Comparison of ENCODE assay signal across 9 cellular contexts in genomic region chr12:53502331-53502730, GRCh38. TPM values are rescaled to one million over a fixed set of nuclear protein-coding genes. Genes with fewer than 3 reads are reported as not detected.
DNase-seq lines count a peak whose midpoint lies in the region; ATAC-seq and TF ChIP-seq lines count a peak whose summit lies in the region.
"Had no signal": no experiment of that assay in that cellular context is flagged by ENCODE, and none has a peak within 500 bp of the region (broad histone marks: within the 10 kb centered on the region; RNA-seq: fewer than 3 reads in every experiment).

No MANE protein-coding gene starts in this region.

- TF ChIP-seq CTCF in OCI-LY1 (IDR thresholded peaks at IDR 0.05; ENCODE audit: low read length): no peak
- TF ChIP-seq CTCF in osteoblast (IDR thresholded peaks at IDR 0.05; ENCODE audit: extremely low read depth, low read depth, low read length): no peak

- DNase-seq in CD8-positive, alpha-beta memory T cell: no peak
- peak; percentile 92 for DNase-seq in osteoblast (ENCODE audit: insufficient read length, low spot score, missing footprints)
- no peak for DNase-seq in NCI-H2107 treated with DMSO at 0.1 percent for 48 hours (lab: John Stamatoyannopoulos, UW; ENCODE audit: unreplicated experiment)
- no peak for DNase-seq in NAMALWA (ENCODE audit: low spot score)
- DNase-seq in aorta: no peak

- H3K27ac Mint-ChIP-seq in CD8-positive, alpha-beta memory T cell: peak overlapping the region in 5 of 8 donors; percentile 66 to 98 (median 95)

- no peaks in the 10 kb centered on the region for H3K9me3 ChIP-seq in CD8-positive, alpha-beta memory T cell (ENCODE audit: low read length)
- H3K9me3 ChIP-seq in OCI-LY1 (ENCODE audit: low read length) (no peaks in the 10 kb centered on the region), ectodermal cell (ENCODE audit: control insufficient read depth, low read length) (no peaks in the 10 kb centered on the region), osteoblast (ENCODE audit: low read depth, low read length) (no peaks in the 10 kb centered on the region), aorta (ENCODE audit: control insufficient read depth, low read length) (no peaks in the 10 kb centered on the region)

- POLR2A ChIA-PET in CD8-positive, alpha-beta memory T cell (lab: Charles Lee): no interaction called here

- peak overlapping the region in 5 of 7 donors; percentile 22 to 96 (median 94) for H3K4me3 Mint-ChIP-seq in CD8-positive, alpha-beta memory T cell

- H4K20me1 ChIP-seq in OCI-LY1 (ENCODE audit: insufficient read depth, low read length): no peaks in the 10 kb centered on the region
- peaks cover 3% of the 10 kb centered on the region for H4K20me1 ChIP-seq in osteoblast (ENCODE audit: insufficient read depth, low read length)

- peaks cover 0 to 43% (median 3%) of the 10 kb centered on the region in 3 donors for H3K36me3 Mint-ChIP-seq in CD8-positive, alpha-beta memory T cell

- H3K79me2 ChIP-seq in OCI-LY1 (ENCODE audit: insufficient read depth, low read length): peaks cover 7% of the 10 kb centered on the region; the same call in 1 of the 2 replicates
- H3K79me2 ChIP-seq in osteoblast (ENCODE audit: insufficient read depth, low read length): peaks cover 42% of the 10 kb centered on the region

- no peaks in the 10 kb centered on the region for H3F3A ChIP-seq in OCI-LY1 (ENCODE audit: insufficient read depth, low read length)

- H3K9me2 ChIP-seq in OCI-LY1 (ENCODE audit: low read depth, low read length): no peaks in the 10 kb centered on the region

- peaks cover 28 to 48% (median 37%) of the 10 kb centered on the region in 3 donors for H3K4me1 Mint-ChIP-seq in CD8-positive, alpha-beta memory T cell

- peak overlapping the region; percentile 66 for H3K4me3 ChIP-seq in CD8-positive, alpha-beta memory T cell (ENCODE audit: low read length)
- H3K4me3 ChIP-seq in OCI-LY1 (ENCODE audit: low read depth, low read length, poor library complexity, severe bottlenecking) (peak overlapping the region; percentile 80), ectodermal cell (ENCODE audit: insufficient read depth, low read depth, low read length) (peak overlapping the region; percentile 77), osteoblast (ENCODE audit: insufficient read depth, low read length) (peak overlapping the region; percentile 72), aorta (ENCODE audit: low read length in 2 of 2) (no peak overlapping the region)

- WGBS in ectodermal cell, 2 experiments: 95% methylated on average over 9 of the region's 9 CpGs
- 7 to 8% methylated on average over 9 of the region's 9 CpGs for WGBS in aorta, 2 donors

- H3K4me2 ChIP-seq in OCI-LY1 (ENCODE audit: low read length) (peak overlapping the region; percentile 92), osteoblast (ENCODE audit: insufficient read depth, low read length) (peak overlapping the region; percentile 88)

- peaks cover 31% of the 10 kb centered on the region for H3K4me1 ChIP-seq in CD8-positive, alpha-beta memory T cell (ENCODE audit: insufficient read depth, low read length)
- H3K4me1 ChIP-seq in OCI-LY1 (ENCODE audit: insufficient read depth, low read length, severe bottlenecking): peaks cover 30% of the 10 kb centered on the region
- peaks cover 16% of the 10 kb centered on the region for H3K4me1 ChIP-seq in ectodermal cell (ENCODE audit: control insufficient read depth, insufficient read depth, low read length)
- peaks cover 77% of the 10 kb centered on the region for H3K4me1 ChIP-seq in osteoblast (ENCODE audit: insufficient read depth, low read length)
- H3K4me1 ChIP-seq in aorta (ENCODE audit: control insufficient read depth in 1 of 2, insufficient read depth in 2 of 2, low read length in 2 of 2): no peaks in the 10 kb centered on the region

- ATAC-seq in aorta (ENCODE audit: low FRiP score): no peak
- ATAC-seq in HG02623 (IDR thresholded peaks at IDR 0.05; ENCODE audit: unreplicated experiment): no peak

- CTCF ChIA-PET in CD8-positive, alpha-beta memory T cell (lab: Charles Lee): interaction anchor here (1.2 to 2.3 kb wide), 2 partner anchors 24 to 181 kb away, joined by 3 to 10 read pairs; partner anchors contain the start of gene AAAS

- no peaks in the 10 kb centered on the region for H3K9me3 Mint-ChIP-seq in CD8-positive, alpha-beta memory T cell

- H3K27me3 Mint-ChIP-seq in CD8-positive, alpha-beta memory T cell: no peaks in the 10 kb centered on the region

- intact Hi-C loops in aorta (cut with DNase I): loop anchor here (10.0 kb wide), 1 partner anchor 178 kb away; the partner anchor contains the start of gene AAAS (in 2 of the 2)

- H3K36me3 ChIP-seq in CD8-positive, alpha-beta memory T cell (ENCODE audit: insufficient read depth, low read length): peaks cover 14% of the 10 kb centered on the region
- H3K36me3 ChIP-seq in OCI-LY1 (ENCODE audit: insufficient read depth, low read length) (peaks cover 32% of the 10 kb centered on the region; the same call in 1 of the 2 replicates), ectodermal cell (ENCODE audit: control insufficient read depth, insufficient read depth, low read length) (peaks cover 14% of the 10 kb centered on the region), osteoblast (ENCODE audit: insufficient read depth, low read length) (peaks cover 29% of the 10 kb centered on the region), aorta (ENCODE audit: control insufficient read depth in 1 of 2, insufficient read depth in 2 of 2, low read length in 1 of 2) (no peaks in the 10 kb centered on the region)

- no peaks in the 10 kb centered on the region for H3K27me3 ChIP-seq in CD8-positive, alpha-beta memory T cell (ENCODE audit: insufficient read depth, low read length, poor library complexity, severe bottlenecking)
- H3K27me3 ChIP-seq in OCI-LY1 (ENCODE audit: insufficient read depth, low read length) (no peaks in the 10 kb centered on the region), ectodermal cell (ENCODE audit: control insufficient read depth, insufficient read depth, low read length, poor library complexity, severe bottlenecking) (no peaks in the 10 kb centered on the region), osteoblast (ENCODE audit: insufficient read depth, low read length) (no peaks in the 10 kb centered on the region), aorta (ENCODE audit: control insufficient read depth in 1 of 2, insufficient read depth in 2 of 2, low read length in 1 of 2) (no peaks in the 10 kb centered on the region)

- peak overlapping the region; percentile 88 for H3K9ac ChIP-seq in OCI-LY1 (ENCODE audit: low read length)

- H3K27ac ChIP-seq in CD8-positive, alpha-beta memory T cell (ENCODE audit: low read depth, low read length): peak overlapping the region; percentile 94
- H3K27ac ChIP-seq in OCI-LY1 (ENCODE audit: low read depth, low read length, poor library complexity, severe bottlenecking) (no peak overlapping the region), ectodermal cell (ENCODE audit: insufficient read depth, low read depth, low read length, poor library complexity, severe bottlenecking) (no peak overlapping the region), osteoblast (ENCODE audit: low read depth, low read length) (peak overlapping the region; percentile 93), aorta (ENCODE audit: low read depth in 1 of 2, low read length in 2 of 2) (peak overlapping the region in 1 of 2 donors; percentile 86)

- no peak overlapping the region for H2AFZ ChIP-seq in OCI-LY1 (ENCODE audit: low read length)
- H2AFZ ChIP-seq in osteoblast (ENCODE audit: low read length): peak overlapping the region; percentile 23

RNA-seq across cellular contexts. Expression of gene TARBP2, which starts 1.2 kb away (rescaled TPM):
- 10 to 100 TPM; 62.1 to 65.1 TPM for total RNA-seq in CD8-positive, alpha-beta memory T cell
- 26.3 TPM for polyA plus RNA-seq in CD8-positive, alpha-beta memory T cell
- 69.3 TPM for polyA plus RNA-seq in ectodermal cell (2013, experiment 1 of 4)
- 75.1 TPM for polyA plus RNA-seq in ectodermal cell (2013, experiment 2 of 4)
- polyA plus RNA-seq in ectodermal cell (2013, experiment 3 of 4): 57.8 TPM
- 67.6 TPM for polyA plus RNA-seq in ectodermal cell (2013, experiment 4 of 4)
- 33.0 and 35.5 TPM in 2 replicates for total RNA-seq in osteoblast
- total RNA-seq in aorta: 10 to 100 TPM; 11.5 to 22.5 TPM
- 10 to 100 TPM in 1 of 2 donors, 1 to 10 TPM in 1; 8.8 to 36.3 TPM for polyA plus RNA-seq in aorta

RNA-seq across cellular contexts. Expression of gene MAP3K12, which starts 3.1 kb away (rescaled TPM):
- 10 to 100 TPM; 11.9 TPM for total RNA-seq in CD8-positive, alpha-beta memory T cell
- polyA plus RNA-seq in CD8-positive, alpha-beta memory T cell: 6.9 TPM
- polyA plus RNA-seq in ectodermal cell (2013, experiment 1 of 4): 37.2 TPM
- polyA plus RNA-seq in ectodermal cell (2013, experiment 2 of 4): 47.8 TPM
- 30.2 TPM for polyA plus RNA-seq in ectodermal cell (2013, experiment 3 of 4)
- 44.4 TPM for polyA plus RNA-seq in ectodermal cell (2013, experiment 4 of 4)
- total RNA-seq in osteoblast: 49.6 and 51.9 TPM in 2 replicates
- 10 to 100 TPM; 21.2 to 44.5 TPM for total RNA-seq in aorta
- 10 to 100 TPM in 1 of 2 donors, 1 to 10 TPM in 1; 3.6 to 68.4 TPM for polyA plus RNA-seq in aorta

RNA-seq across cellular contexts. Expression of gene NPFF, which starts 5.0 kb away (rescaled TPM):
- total RNA-seq in CD8-positive, alpha-beta memory T cell: not detected
- polyA plus RNA-seq in CD8-positive, alpha-beta memory T cell: not detected
- polyA plus RNA-seq in ectodermal cell (2013, experiment 1 of 4): not detected
- polyA plus RNA-seq in ectodermal cell (2013, experiment 2 of 4): not detected
- polyA plus RNA-seq in ectodermal cell (2013, experiment 3 of 4): 0.91 TPM
- not detected for polyA plus RNA-seq in ectodermal cell (2013, experiment 4 of 4)
- not detected in 2 replicates for total RNA-seq in osteoblast
- not detected for total RNA-seq in aorta
- 10 to 100 TPM in 1 of 2 donors, 1 to 10 TPM in 1; 5.1 to 14.4 TPM for polyA plus RNA-seq in aorta
- total RNA-seq: dermis microvascular lymphatic vessel endothelial cell had no signal

RNA-seq across cellular contexts. Expression of gene PCBP2, which starts 50.4 kb away (rescaled TPM):
- total RNA-seq in CD8-positive, alpha-beta memory T cell: 1,000 to 10,000 TPM in 1 of 2 experiments, 100 to 1,000 TPM in 1; 995 to 1,025 TPM
- polyA plus RNA-seq in CD8-positive, alpha-beta memory T cell: 104 TPM
- 1,275 TPM for polyA plus RNA-seq in ectodermal cell (2013, experiment 1 of 4)
- polyA plus RNA-seq in ectodermal cell (2013, experiment 2 of 4): 1,285 TPM
- polyA plus RNA-seq in ectodermal cell (2013, experiment 3 of 4): 933 TPM
- polyA plus RNA-seq in ectodermal cell (2013, experiment 4 of 4): 1,049 TPM
- total RNA-seq in osteoblast (247 and 293 TPM in 2 replicates), aorta (100 to 1,000 TPM; 578 to 688 TPM)
- polyA plus RNA-seq in aorta: 100 to 1,000 TPM; 510 to 513 TPM

Comparison
In these comparisons a context has a peak if more than half of its experiments do, and no peak if none do; other contexts are left out.
1. H3K27ac ChIP-seq: peak in CD8-positive, alpha-beta memory T cell (single experiment) and osteoblast (single experiment); none in OCI-LY1 (single experiment) and ectodermal cell (single experiment).
2. H3K4me3 ChIP-seq: peak in CD8-positive, alpha-beta memory T cell (single experiment), OCI-LY1 (single experiment), ectodermal cell (single experiment) and osteoblast (single experiment); none in aorta (0 of 2).